Comparison of ENCODE assay signal across 21 cellular contexts in the genomic region with DNA sequence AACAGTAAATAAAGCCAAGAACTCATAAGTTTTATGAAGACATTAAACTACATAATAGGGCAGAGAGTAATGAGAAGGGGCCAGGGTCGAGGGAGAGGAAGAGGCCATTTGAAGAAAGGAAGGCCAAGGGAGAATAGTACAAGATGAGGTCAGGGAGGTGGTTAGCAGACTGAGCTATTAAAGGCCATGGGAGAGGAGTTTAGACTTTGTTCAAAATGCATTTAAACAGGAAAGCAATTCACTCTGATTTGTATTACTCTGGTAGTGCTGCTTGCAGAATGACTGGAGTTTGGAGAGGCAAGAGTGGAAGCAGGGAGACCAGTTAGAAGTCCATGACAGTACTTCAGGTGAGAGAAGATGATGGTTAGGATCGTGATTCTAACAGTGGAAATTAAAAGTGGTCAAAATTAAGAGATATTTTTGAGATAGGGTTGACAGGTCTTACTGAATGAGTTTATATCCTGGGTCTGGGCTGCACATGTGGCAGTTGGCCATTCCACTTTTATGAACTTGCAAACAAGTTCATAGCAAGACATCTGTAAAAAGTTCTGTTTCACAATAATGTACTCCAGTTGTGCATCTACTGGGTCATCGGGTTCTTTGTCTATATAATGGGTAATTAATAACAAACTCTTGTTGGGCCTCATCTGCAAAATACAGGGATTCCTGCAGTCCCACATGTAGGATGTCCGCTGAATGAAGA. TPM values are rescaled to one million over a fixed set of nuclear protein-coding genes. Genes with fewer than 3 reads are reported as not detected.
DNase-seq lines count a peak whose midpoint lies in the region; ATAC-seq, FAIRE-seq and TF ChIP-seq lines count a peak whose summit lies in the region.
"Had no signal": no experiment of that assay in that cellular context is flagged by ENCODE, and none has a peak within 500 bp of the region (broad histone marks: within the 10 kb centered on the region; RNA-seq: fewer than 3 reads in every experiment).

No MANE protein-coding gene starts in this region.

- ATAC-seq in GM18498 (IDR thresholded peaks at IDR 0.05; ENCODE audit: unreplicated experiment): no peak
- ATAC-seq: Right ventricle myocardium inferior had no signal

- H3K27ac ChIP-seq in mammary epithelial cell (ENCODE audit: insufficient read depth, low read depth, low read length) (no peak overlapping the region), breast epithelium (no peak overlapping the region), transverse colon (peak overlapping the region; percentile 13 to 61 (median 52)), caudate nucleus (ENCODE audit: low read depth, low read length) (no peak overlapping the region)
- H3K27ac ChIP-seq: C4-2B, SJSA1 had no signal

- H3K9me3 ChIP-seq in mammary epithelial cell (replicated peaks; ENCODE audit: insufficient read depth, low read length): no peaks in the 10 kb centered on the region
- no peaks in the 10 kb centered on the region for H3K9me3 ChIP-seq in breast epithelium
- no peaks in the 10 kb centered on the region for H3K9me3 ChIP-seq in transverse colon
- H3K9me3 ChIP-seq: SJSA1 had no signal

- peak overlapping the region; percentile 61 for H3K4me2 ChIP-seq in mammary epithelial cell (ENCODE audit: insufficient read depth, low read depth, low read length)

- no peaks in the 10 kb centered on the region for H4K20me1 ChIP-seq in mammary epithelial cell (ENCODE audit: insufficient read depth, low read length)

- peak; percentile 40 for FAIRE-seq in bronchial epithelial cell (lab: Jason Lieb, UNC)

- no TSS peak for BruUV-seq in mammary epithelial cell (replicated peaks; lab: Mats Ljungman, UMichigan)

- WGBS in mammary epithelial cell (ENCODE audit: low coverage, missing lambda C conversion rate): 96% methylated on average over 4 of the region's 4 CpGs
- WGBS in transverse colon (ENCODE audit: low coverage in 1 of 2), 2 donors: 56 to 67% methylated on average over 1 to 4 of the region's 4 CpGs

- H3K4me3 ChIP-seq in mammary epithelial cell (replicated peaks in 1 of 3; ENCODE audit: insufficient read depth in 1 of 3, low read depth in 2 of 3, low read length in 3 of 3) (no peak overlapping the region), breast epithelium (no peak overlapping the region), bronchial epithelial cell (ENCODE audit: low read depth, low read length) (no peak overlapping the region), fibroblast of villous mesenchyme (ENCODE audit: low read depth, low read length) (no peak overlapping the region), transverse colon (no peak overlapping the region)
- H3K4me3 ChIP-seq: SJSA1 had no signal

- H3K4me1 ChIP-seq in mammary epithelial cell (ENCODE audit: insufficient read depth, low read length) (peaks cover 25% of the 10 kb centered on the region), breast epithelium (no peaks in the 10 kb centered on the region), transverse colon (peaks cover 11 to 63% (median 32%) of the 10 kb centered on the region in 4 donors)

- no peaks in the 10 kb centered on the region for H3K27me3 ChIP-seq in mammary epithelial cell (ENCODE audit: insufficient read depth, low read length)
- H3K27me3 ChIP-seq in breast epithelium: no peaks in the 10 kb centered on the region
- H3K27me3 ChIP-seq in bronchial epithelial cell (ENCODE audit: control insufficient read depth, insufficient read depth, low read length): no peaks in the 10 kb centered on the region
- H3K27me3 ChIP-seq in transverse colon: no peaks in the 10 kb centered on the region
- H3K27me3 ChIP-seq: SJSA1 had no signal

- no peak overlapping the region for H3K9ac ChIP-seq in mammary epithelial cell (ENCODE audit: insufficient read depth, low read length)

- TF ChIP-seq CTCF in mammary epithelial cell (conservative IDR thresholded peaks at IDR 0.05 in 1 of 2, IDR thresholded peaks at IDR 0.05 in 1 of 2; ENCODE audit: extremely low read depth in 1 of 2, insufficient read depth in 1 of 2, low read depth in 1 of 2, low read length in 2 of 2) (no peak), breast epithelium (IDR thresholded peaks at IDR 0.05) (no peak), bronchial epithelial cell (IDR thresholded peaks at IDR 0.05; ENCODE audit: insufficient read depth, low read length, severe bottlenecking) (no peak), fibroblast of villous mesenchyme (IDR thresholded peaks at IDR 0.05; ENCODE audit: insufficient read depth, low read depth, low read length) (no peak), transverse colon (IDR thresholded peaks at IDR 0.05) (no peak)

- H3K79me2 ChIP-seq in mammary epithelial cell (ENCODE audit: insufficient read depth, low read length): peaks cover 83% of the 10 kb centered on the region

- in situ Hi-C loops in mammary epithelial cell (cut with MboI; ENCODE audit: low sequenced_read_pairs in 2 of 2): no loop called here
- in situ Hi-C loops in transverse colon (cut with MboI; ENCODE audit: low pct_ligation_motif_present in 1 of 4, low pct_unique_long_range_greater_than_20kb in 1 of 4, low sequenced_read_pairs in 3 of 4): no loop called here

- H2AFZ ChIP-seq in mammary epithelial cell (ENCODE audit: low read depth, low read length): no peak overlapping the region

- intact Hi-C loops in mammary epithelial cell (cut with micrococcal nuclease) (no loop called here), breast epithelium (cut with DNase I; ENCODE audit: low total_unique reads) (no loop called here), transverse colon (cut with DNase I; ENCODE audit: low total_unique reads) (no loop called here)

- CTCF ChIA-PET in mammary epithelial cell (lab: Charles Lee; ENCODE audit: low non-redundant PET): no interaction called here

- DNase-seq in mammary epithelial cell: no peak
- DNase-seq in breast epithelium (ENCODE audit: low spot score in 2 of 2): no peak
- DNase-seq in bronchial epithelial cell (ENCODE audit: low read depth): peak; percentile 0
- peak; percentile 60 for DNase-seq in fibroblast of villous mesenchyme (ENCODE audit: low read depth)
- no peak for DNase-seq in transverse colon
- no peak for DNase-seq in stimulated activated naive CD4-positive, alpha-beta T cell treated with Interleukin-2 at 50 U/mL for 16 hours (lab: John Stamatoyannopoulos, UW)
- no peak for DNase-seq in caudate nucleus (lab: John Stamatoyannopoulos, UW)
- DNase-seq: 8988T; Calu3; CD8-positive, alpha-beta memory T cell; DMS153; GF-D8; NCI-H1694; NCI-H2081; NCI-H2171 treated with DMSO at 0.1 percent for 48 hours; NCI-H446; NCI-H526 had no signal

- no peaks in the 10 kb centered on the region for H3K36me3 ChIP-seq in mammary epithelial cell (ENCODE audit: insufficient read depth, low read length)
- H3K36me3 ChIP-seq in breast epithelium: no peaks in the 10 kb centered on the region
- H3K36me3 ChIP-seq in bronchial epithelial cell (ENCODE audit: control insufficient read depth, insufficient read depth, low read length): no peaks in the 10 kb centered on the region
- H3K36me3 ChIP-seq in transverse colon: no peaks in the 10 kb centered on the region
- H3K36me3 ChIP-seq: SJSA1 had no signal

- dilution Hi-C loops in mammary epithelial cell (cut with HindIII; ENCODE audit: low sequenced_read_pairs): no loop called here

- TF ChIP-seq EP300 in transverse colon (IDR thresholded peaks at IDR 0.05; ENCODE audit: low read depth): no peak

- TF ChIP-seq POLR2A in breast epithelium (IDR thresholded peaks at IDR 0.05) (no peak), transverse colon (IDR thresholded peaks at IDR 0.05) (no peak)

RNA-seq across cellular contexts. Expression of a gene that starts 16.3 kb away (rescaled TPM):
- total RNA-seq in mammary epithelial cell (10 to 100 TPM; 16.4 to 20.0 TPM), breast epithelium (10 to 100 TPM; 10.4 to 43.6 (median 20.6) TPM), bronchial epithelial cell (4.2 and 6.1 TPM in 2 replicates), fibroblast of villous mesenchyme (23.2 and 25.9 TPM in 2 replicates), transverse colon (10 to 100 TPM; 34.7 to 73.4 (median 38.8) TPM)
- polyA plus RNA-seq in mammary epithelial cell: 8.4 TPM
- 26.2 TPM for polyA minus RNA-seq in mammary epithelial cell

Comparison
In these comparisons a context has a peak if more than half of its experiments do, and no peak if none do; other contexts are left out.
1. DNase-seq: peak in bronchial epithelial cell (single experiment) and fibroblast of villous mesenchyme (single experiment); none in mammary epithelial cell (single experiment), breast epithelium (0 of 2), transverse colon (single experiment), stimulated activated naive CD4-positive, alpha-beta T cell treated with Interleukin-2 at 50 U/mL for 16 hours (single experiment) and caudate nucleus (0 of 61).
2. H3K27ac ChIP-seq: peak in transverse colon (4 of 4); none in mammary epithelial cell (single experiment), breast epithelium (0 of 2) and caudate nucleus (single experiment).